ENCODE assay signal across 20 cellular contexts in genomic region chr11:28529046-28529445, GRCh38.
DNase-seq lines count a peak whose midpoint lies in the region; ATAC-seq, FAIRE-seq and TF ChIP-seq lines count a peak whose summit lies in the region.
"Had no signal": no experiment of that assay in that cellular context is flagged by ENCODE, and none has a peak within 500 bp of the region (broad histone marks: within the 10 kb centered on the region; RNA-seq: fewer than 3 reads in every experiment).

No MANE protein-coding gene starts in this region.

- no peaks in the 10 kb centered on the region for H3K27me3 ChIP-seq in bronchial epithelial cell (ENCODE audit: control insufficient read depth, insufficient read depth, low read length)
- H3K27me3 ChIP-seq: SJCRH30, tibial artery had no signal

- ATAC-seq in T-helper 17 cell, result no peak
- ATAC-seq in HG03039 (IDR thresholded peaks at IDR 0.05; ENCODE audit: unreplicated experiment), result no peak

- H3K4me3 Mint-ChIP-seq in HFFc6 (no peak overlapping the region), T-helper 17 cell (no peak overlapping the region)
- H3K4me3 Mint-ChIP-seq: nephron progenitor cell; stimulated activated naive B cell treated with anti-CD40 and anti-IgM and Interleukin-4, amounts not matched to agents 10 μg/mL and 1 μg/mL and 100 μg/mL, for 72 hours had no signal

- FAIRE-seq in bronchial epithelial cell (lab: Jason Lieb, UNC), result peak; percentile 79

- no peaks in the 10 kb centered on the region for H3K9me3 ChIP-seq in T-helper 17 cell (ENCODE audit: control insufficient read depth, low read length, poor library complexity, severe bottlenecking)
- H3K9me3 ChIP-seq: SJCRH30 had no signal

- DNase-seq in AG09319 (ENCODE audit: extremely low read depth, low read depth) (peak; percentile 20), HFFc6 (no peak), bronchial epithelial cell (ENCODE audit: low read depth) (no peak), myocyte (ENCODE audit: low read depth) (peak; percentile 88), T-helper 17 cell (no peak), SHP77 (lab: John Stamatoyannopoulos, UW) (no peak), amygdala (lab: John Stamatoyannopoulos, UW) (no peak)
- DNase-seq: activated CD4-positive, alpha-beta T cell treated with anti-CD3 and anti-CD28 coated beads, Interleukin-2, amount 50 U/mL, for 48 hours; activated gamma-delta T cell treated with Interleukin-2 at 50 U/mL for 16 hours; activated T-cell treated with anti-CD3 and anti-CD28 coated beads for 4 hours; effector CD4-positive, alpha-beta T cell; glutamatergic neuron; PC-9; stimulated activated CD4-positive, alpha-beta T cell treated with anti-CD3 and anti-CD28 coated beads, Interleukin-1b, Interleukin-23, amount 100 ng/mL, for 48 hours; stimulated activated naive B cell treated with anti-CD40 and anti-IgM and Interleukin-4, amounts not matched to agents 10 μg/mL and 1 μg/mL and 100 μg/mL, for 72 hours; tibial artery had no signal

- H3K4me3 ChIP-seq in bronchial epithelial cell (ENCODE audit: low read depth, low read length), result no peak overlapping the region
- H3K4me3 ChIP-seq: PC-9, SJCRH30, tibial artery had no signal

- H3K4me1 Mint-ChIP-seq in HFFc6 (ENCODE audit: low read depth) (peaks cover 40% of the 10 kb centered on the region), T-helper 17 cell (no peaks in the 10 kb centered on the region)
- H3K4me1 Mint-ChIP-seq: stimulated activated naive B cell treated with anti-CD40 and anti-IgM and Interleukin-4, amounts not matched to agents 10 μg/mL and 1 μg/mL and 100 μg/mL, for 72 hours had no signal

- H3K27ac Mint-ChIP-seq in HFFc6 (peak overlapping the region; percentile 8; the same call in 1 of the 2 replicates), T-helper 17 cell (no peak overlapping the region)
- H3K27ac Mint-ChIP-seq: nephron progenitor cell; stimulated activated naive B cell treated with anti-CD40 and anti-IgM and Interleukin-4, amounts not matched to agents 10 μg/mL and 1 μg/mL and 100 μg/mL, for 72 hours had no signal

- H3K36me3 ChIP-seq in bronchial epithelial cell (ENCODE audit: control insufficient read depth, insufficient read depth, low read length), result no peaks in the 10 kb centered on the region
- H3K36me3 ChIP-seq: SJCRH30, tibial artery, WERI-Rb-1 had no signal

- TF ChIP-seq CTCF in AG09319 (IDR thresholded peaks at IDR 0.05; ENCODE audit: low read depth, low read length) (no peak), HFFc6 (IDR thresholded peaks at IDR 0.05) (no peak), bronchial epithelial cell (IDR thresholded peaks at IDR 0.05; ENCODE audit: insufficient read depth, low read length, severe bottlenecking) (no peak)

- H3K27me3 Mint-ChIP-seq in HFFc6 (ENCODE audit: insufficient read depth), result no peaks in the 10 kb centered on the region
- H3K27me3 Mint-ChIP-seq in T-helper 17 cell, result no peaks in the 10 kb centered on the region
- H3K27me3 Mint-ChIP-seq: stimulated activated naive B cell treated with anti-CD40 and anti-IgM and Interleukin-4, amounts not matched to agents 10 μg/mL and 1 μg/mL and 100 μg/mL, for 72 hours had no signal

- H3K36me3 Mint-ChIP-seq in HFFc6 (ENCODE audit: low read depth) (peaks cover 41% of the 10 kb centered on the region), T-helper 17 cell (ENCODE audit: low read depth) (no peaks in the 10 kb centered on the region)

- peaks cover 32% of the 10 kb centered on the region for H3K9me3 Mint-ChIP-seq in HFFc6

Comparison
In these comparisons a context has a peak if more than half of its experiments do, and no peak if none do; other contexts are left out.
1. DNase-seq: peak in AG09319 (single experiment) and myocyte (single experiment); none in HFFc6 (single experiment), bronchial epithelial cell (single experiment), T-helper 17 cell (0 of 3), SHP77 (0 of 2) and amygdala (0 of 56).